ENCODE assay signal across 8 cellular contexts in the genomic region with DNA sequence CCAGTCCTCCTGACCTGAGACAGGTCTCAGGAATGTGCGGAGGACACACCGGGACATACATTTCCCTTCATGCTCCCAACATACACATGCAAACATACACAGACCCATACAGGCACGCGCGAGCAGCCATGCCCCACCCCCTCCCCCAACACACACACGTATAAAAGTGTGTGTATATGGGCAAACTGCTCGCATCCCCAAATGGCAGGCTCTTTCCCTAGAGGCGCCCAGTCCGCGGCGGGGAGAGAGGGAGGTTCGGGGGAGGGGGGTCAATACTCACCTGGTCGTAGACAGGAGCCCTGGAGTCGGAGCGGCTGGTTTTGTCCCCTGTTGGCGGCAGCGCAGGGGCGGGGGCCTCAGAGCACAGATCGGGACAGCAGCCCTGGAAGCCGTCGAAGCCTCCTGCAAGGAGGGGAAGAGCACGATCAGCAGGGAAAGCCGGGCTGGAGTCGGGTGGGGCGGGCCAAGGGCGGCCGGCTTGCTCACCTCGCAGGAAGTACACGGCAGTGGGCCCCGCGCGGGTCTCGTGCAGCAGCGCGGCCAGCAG. TPM values are rescaled to one million over a fixed set of nuclear protein-coding genes. Genes with fewer than 3 reads are reported as not detected.
DNase-seq lines count a peak whose midpoint lies in the region; ATAC-seq, FAIRE-seq and TF ChIP-seq lines count a peak whose summit lies in the region.

No MANE protein-coding gene starts in this region.

- CTCF ChIA-PET in HepG2 (lab: Yijun Ruan, JAX; ENCODE audit: low intra/inter-chr PET ratio, low total read pairs): no interaction called here
- CTCF ChIA-PET in endothelial cell of umbilical vein (lab: Charles Lee): interaction anchor here (1.0 kb wide), 1 partner anchor 30 kb away, joined by 5 read pairs; no protein-coding TSS in a partner anchor

- no peaks in the 10 kb centered on the region for H3K79me2 ChIP-seq in HepG2 (ENCODE audit: insufficient read depth, low read length)
- no peaks in the 10 kb centered on the region for H3K79me2 ChIP-seq in endothelial cell of umbilical vein (ENCODE audit: control insufficient read depth, insufficient read depth, low read length)

- peaks cover 0 to 8% (median 5%) of the 10 kb centered on the region in 4 donors for H3K4me1 ChIP-seq in liver (ENCODE audit: control insufficient read depth in 4 of 4, insufficient read depth in 4 of 4, low read length in 3 of 4)
- peaks cover 15% of the 10 kb centered on the region for H3K4me1 ChIP-seq in HepG2 (ENCODE audit: insufficient read depth, low read length)
- no peaks in the 10 kb centered on the region for H3K4me1 ChIP-seq in endothelial cell of umbilical vein (ENCODE audit: control insufficient read depth, extremely low read depth, insufficient read depth, low read length)
- H3K4me1 ChIP-seq in pancreas: no peaks in the 10 kb centered on the region

- peak overlapping the region; percentile 26 to 78 (median 65) for H3K4me3 ChIP-seq in liver (ENCODE audit: low read depth in 1 of 3, low read length in 3 of 3)
- no peak overlapping the region for H3K4me3 ChIP-seq in HepG2 (replicated peaks in 1 of 3; ENCODE audit: insufficient read depth in 1 of 3, low read depth in 2 of 3, low read length in 3 of 3)
- H3K4me3 ChIP-seq in endothelial cell of umbilical vein (replicated peaks in 1 of 3; ENCODE audit: insufficient read depth in 1 of 3, low read depth in 1 of 3, low read length in 3 of 3): peak overlapping the region in 1 of 3 experiments; percentile 39
- peak overlapping the region; percentile 40 to 71 (median 48) for H3K4me3 ChIP-seq in pancreas

- POLR2A ChIA-PET in HepG2 (lab: Yijun Ruan, JAX) (no interaction called here), endothelial cell of umbilical vein (lab: Charles Lee) (no interaction called here)

- H3K36me3 ChIP-seq in liver (ENCODE audit: control insufficient read depth in 4 of 4, insufficient read depth in 3 of 4, low read depth in 1 of 4, low read length in 3 of 4) (no peaks in the 10 kb centered on the region), HepG2 (replicated peaks in 1 of 2; ENCODE audit: control insufficient read depth in 1 of 2, insufficient read depth in 2 of 2, low read length in 2 of 2) (no peaks in the 10 kb centered on the region), endothelial cell of umbilical vein (ENCODE audit: control insufficient read depth in 2 of 2, extremely low read depth in 1 of 2, insufficient read depth in 2 of 2, low read length in 2 of 2) (no peaks in the 10 kb centered on the region), pancreas (no peaks in the 10 kb centered on the region)

- FAIRE-seq in HepG2 (lab: Jason Lieb, UNC) (no peak), endothelial cell of umbilical vein (lab: Jason Lieb, UNC) (no peak), pancreas (lab: Jason Lieb, UNC) (no peak)

- no peaks in the 10 kb centered on the region for H4K20me1 ChIP-seq in HepG2 (ENCODE audit: insufficient read depth, low read length)
- no peaks in the 10 kb centered on the region for H4K20me1 ChIP-seq in endothelial cell of umbilical vein (replicated peaks; ENCODE audit: control insufficient read depth, extremely low read depth, insufficient read depth, low read length)

- H3K27me3 ChIP-seq in liver (ENCODE audit: control insufficient read depth in 4 of 4, insufficient read depth in 4 of 4, low read length in 3 of 4) (no peaks in the 10 kb centered on the region), HepG2 (ENCODE audit: control insufficient read depth in 1 of 2, insufficient read depth in 2 of 2, low read length in 2 of 2) (peaks cover 9 to 62% of the 10 kb centered on the region in 2 experiments; a peak in 4 of 5 replicates), endothelial cell of umbilical vein (ENCODE audit: control insufficient read depth in 2 of 2, insufficient read depth in 2 of 2, low read length in 2 of 2) (no peaks in the 10 kb centered on the region), pancreas (no peaks in the 10 kb centered on the region)

- ATAC-seq in HepG2: no peak
- peak in 1 of 4 donors; percentile 3 for ATAC-seq in pancreas
- ATAC-seq in GM19324 (IDR thresholded peaks at IDR 0.05; ENCODE audit: low FRiP score, unreplicated experiment): no peak

- intact Hi-C loops in HepG2 (cut with micrococcal nuclease; ENCODE audit: unreplicated experiment) (no loop called here), endothelial cell of umbilical vein (cut with micrococcal nuclease) (no loop called here), pancreas (cut with DNase I) (no loop called here)

- no peak for TF ChIP-seq CTCF in liver (IDR thresholded peaks at IDR 0.05; ENCODE audit: low read depth, low read length, missing input control)
- TF ChIP-seq CTCF in HepG2 (CRISPR knock-in tag; IDR thresholded peaks at IDR 0.05): no peak
- TF ChIP-seq CTCF in endothelial cell of umbilical vein (IDR thresholded peaks at IDR 0.05; ENCODE audit: extremely low read depth in 1 of 2, insufficient read depth in 1 of 2, low read depth in 1 of 2, low read length in 2 of 2): no peak
- TF ChIP-seq CTCF in pancreas (IDR thresholded peaks at IDR 0.05): no peak

- H3K9me3 ChIP-seq in liver (ENCODE audit: control insufficient read depth in 4 of 4, low read length in 3 of 4): no peaks in the 10 kb centered on the region
- H3K9me3 ChIP-seq in HepG2 (ENCODE audit: low read length): no peaks in the 10 kb centered on the region
- no peaks in the 10 kb centered on the region for H3K9me3 ChIP-seq in endothelial cell of umbilical vein (replicated peaks; ENCODE audit: control insufficient read depth, insufficient read depth, low read length)
- H3K9me3 ChIP-seq in pancreas: no peaks in the 10 kb centered on the region

- WGBS in liver: 21% methylated on average over 35 of the region's 35 CpGs
- WGBS in HepG2 (ENCODE audit: low lambda C conversion rate): 82% methylated on average over 33 of the region's 35 CpGs
- 9 to 16% methylated on average over 33 to 35 of the region's 35 CpGs for WGBS in pancreas, 2 donors

- in situ Hi-C loops in HepG2 (cut with HindIII; ENCODE audit: extremely low pct_ligation_motif_present, low pct_unique_long_range_greater_than_20kb): loop anchor here (5.0 to 25.0 kb wide), 2 partner anchors 118 to 368 kb away; partner anchors contain the start of gene NEURL3

- DNase-seq in HepG2 (ENCODE audit: low spot score) (no peak), endothelial cell of umbilical vein (ENCODE audit: low read depth, low spot score) (no peak), pancreas (peak in 2 of 6 donors; percentile 53 to 81), cerebellum (ENCODE audit: low spot score) (no peak), CD1c-positive myeloid dendritic cell (ENCODE audit: extremely low spot score) (no peak)
- peak; percentile 30 for DNase-seq in activated CD4-positive, CD25-positive, alpha-beta regulatory T cell treated with anti-CD3 and anti-CD28 coated beads, Interleukin-2, amount 50 U/mL, for 16 hours (ENCODE audit: low read depth, low spot score)

- TF ChIP-seq POLR2A in HepG2 (IDR thresholded peaks at IDR 0.05; ENCODE audit: insufficient read depth in 1 of 2, low read depth in 2 of 2, low read length in 2 of 2) (no peak), endothelial cell of umbilical vein (IDR thresholded peaks at IDR 0.05; ENCODE audit: low read depth, low read length) (no peak)

- BruUV-seq in HepG2 (replicated peaks; lab: Mats Ljungman, UMichigan): no TSS peak
- no TSS peak for BruUV-seq in endothelial cell of umbilical vein (replicated peaks; lab: Mats Ljungman, UMichigan)

- H3K4me2 ChIP-seq in HepG2 (ENCODE audit: low read depth, low read length) (no peak overlapping the region), endothelial cell of umbilical vein (ENCODE audit: insufficient read depth, low read length) (peak overlapping the region; percentile 43)

- TF ChIP-seq RAD21 in liver (IDR thresholded peaks at IDR 0.05) (no peak), HepG2 (CRISPR knock-in tag; IDR thresholded peaks at IDR 0.05) (no peak)

- H3K9ac ChIP-seq in liver (ENCODE audit: low read depth in 1 of 2, low read length in 2 of 2) (no peak overlapping the region), HepG2 (ENCODE audit: insufficient read depth, low read depth, low read length) (no peak overlapping the region), endothelial cell of umbilical vein (replicated peaks; ENCODE audit: extremely low read depth, insufficient read depth, low read length) (no peak overlapping the region)

- no peaks in the 10 kb centered on the region for H3K9me1 ChIP-seq in endothelial cell of umbilical vein (replicated peaks; ENCODE audit: control insufficient read depth, extremely low read depth, insufficient read depth, low read length)

- H2AFZ ChIP-seq in HepG2 (ENCODE audit: low read length) (no peak overlapping the region), endothelial cell of umbilical vein (ENCODE audit: low read depth, low read length) (peak overlapping the region; percentile 83)

- TF ChIP-seq EP300 in HepG2 (IDR thresholded peaks at IDR 0.05; ENCODE audit: low read depth in 2 of 2, low read length in 2 of 2) (no peak), HepG2 (CRISPR knock-in tag; IDR thresholded peaks at IDR 0.05; ENCODE audit: borderline replicate concordance) (no peak)

- dilution Hi-C loops in endothelial cell of umbilical vein (cut with MboI; ENCODE audit: extremely low pct_ligation_motif_present, low sequenced_read_pairs): no loop called here

- H3K27ac ChIP-seq in liver (ENCODE audit: low read depth in 1 of 2, low read length in 2 of 2): peak overlapping the region in 1 of 2 donors; percentile 55
- no peak overlapping the region for H3K27ac ChIP-seq in HepG2 (ENCODE audit: extremely low read length, insufficient read depth, low read length)
- H3K27ac ChIP-seq in endothelial cell of umbilical vein (ENCODE audit: insufficient read depth, low read depth, low read length): no peak overlapping the region
- no peak overlapping the region for H3K27ac ChIP-seq in pancreas

RNA-seq across cellular contexts. Expression of gene DUSP2, which starts 0.7 kb away (rescaled TPM):
- total RNA-seq in liver (1 to 10 TPM; 1.6 to 2.8 TPM), HepG2 (2016; rRNA removed; fragmentation: Illumina TruSeq; extraction: Trizol) (not detected in 2 replicates), endothelial cell of umbilical vein (0.33 and 0.58 TPM in 2 replicates), pancreas (1 to 10 TPM in 4 of 6 donors, under 1 TPM in 2; 0.32 to 3.1 (median 1.2) TPM), cerebellum (4.1 TPM)
- polyA plus RNA-seq in liver (1 to 10 TPM in 1 of 2 donors, under 1 TPM in 1; 0.99 to 1.7 TPM), HepG2 (2011; rRNA removed) (not detected in 2 replicates), endothelial cell of umbilical vein (0.33 and 0.35 TPM in 2 replicates), pancreas (1 to 10 TPM; 1.3 to 1.8 TPM)
- total RNA-seq in HepG2 (2016; cell fraction: cytosol; rRNA removed; fragmentation: Illumina TruSeq; extraction: Trizol; ENCODE audit: low read depth): not detected in 2 replicates
- total RNA-seq in HepG2 (2016; cell fraction: insoluble cytoplasmic fraction; rRNA removed; fragmentation: Illumina TruSeq; extraction: Trizol): not detected in 2 replicates
- not detected in 2 replicates for total RNA-seq in HepG2 (2016; cell fraction: membrane; rRNA removed; fragmentation: Illumina TruSeq; extraction: Trizol)
- total RNA-seq in HepG2 (2016; cell fraction: nucleus; rRNA removed; fragmentation: Illumina TruSeq; extraction: Trizol): not detected in 2 replicates
- polyA plus RNA-seq in HepG2 (2011; cell fraction: cytosol; rRNA removed): 0.04 TPM in 1 of 2 replicates, not detected in the other
- 0.12 and 0.18 TPM in 2 replicates for polyA plus RNA-seq in HepG2 (2011; cell fraction: nucleus; rRNA removed)
- polyA plus RNA-seq in HepG2 (2012): not detected in 2 replicates
- polyA plus RNA-seq in HepG2 (2016; cell fraction: cytosol; fragmentation: Illumina TruSeq; extraction: Trizol; ENCODE audit: low read depth): not detected in 2 replicates
- polyA plus RNA-seq in HepG2 (2016; cell fraction: insoluble cytoplasmic fraction; fragmentation: Illumina TruSeq; extraction: Trizol; ENCODE audit: low read depth): not detected in 2 replicates
- not detected in 2 replicates for polyA plus RNA-seq in HepG2 (2016; cell fraction: membrane; fragmentation: Illumina TruSeq; extraction: Trizol; ENCODE audit: low read depth)
- polyA plus RNA-seq in HepG2 (2016; cell fraction: nucleus; fragmentation: Illumina TruSeq; extraction: Trizol; ENCODE audit: insufficient read depth, low read depth): not detected in 2 replicates
- 103 TPM in 1 of 2 replicates, not detected in the other for polyA minus RNA-seq in HepG2 (2011; rRNA and poly(A)+ RNA removed; ENCODE audit: low replicate concordance)
- polyA minus RNA-seq in HepG2 (2011; cell fraction: cytosol; rRNA and poly(A)+ RNA removed): 0.69 and 1.3 TPM in 2 replicates
- polyA minus RNA-seq in HepG2 (2011; cell fraction: nucleus; rRNA and poly(A)+ RNA removed): 0.25 and 0.52 TPM in 2 replicates
- 0.13 and 0.20 TPM in 2 replicates for polyA plus RNA-seq in endothelial cell of umbilical vein (2011; cell fraction: cytosol; rRNA removed)
- 0.30 and 0.73 TPM in 2 replicates for polyA plus RNA-seq in endothelial cell of umbilical vein (2011; cell fraction: nucleus; rRNA removed)
- 0.15 and 0.46 TPM in 2 replicates for polyA plus RNA-seq in endothelial cell of umbilical vein (2012)
- not detected in 2 replicates for polyA minus RNA-seq in endothelial cell of umbilical vein
- 111 TPM for polyA minus RNA-seq in endothelial cell of umbilical vein (2011; cell fraction: cytosol; rRNA and poly(A)+ RNA removed)
- polyA minus RNA-seq in endothelial cell of umbilical vein (2011; cell fraction: nucleus; rRNA and poly(A)+ RNA removed): 0.72 and 1.6 TPM in 2 replicates

RNA-seq across cellular contexts. Expression of gene ASTL, which starts 6.3 kb away (rescaled TPM):
- not detected for total RNA-seq in liver
- polyA plus RNA-seq in liver: not detected
- not detected in 2 replicates for total RNA-seq in HepG2 (2016; rRNA removed; fragmentation: Illumina TruSeq; extraction: Trizol)
- total RNA-seq in HepG2 (2016; cell fraction: cytosol; rRNA removed; fragmentation: Illumina TruSeq; extraction: Trizol; ENCODE audit: low read depth): not detected in 2 replicates
- total RNA-seq in HepG2 (2016; cell fraction: insoluble cytoplasmic fraction; rRNA removed; fragmentation: Illumina TruSeq; extraction: Trizol): not detected in 2 replicates
- not detected in 2 replicates for total RNA-seq in HepG2 (2016; cell fraction: membrane; rRNA removed; fragmentation: Illumina TruSeq; extraction: Trizol)
- total RNA-seq in HepG2 (2016; cell fraction: nucleus; rRNA removed; fragmentation: Illumina TruSeq; extraction: Trizol): not detected in 2 replicates
- not detected in 2 replicates for polyA plus RNA-seq in HepG2 (2011; rRNA removed)
- not detected in 2 replicates for polyA plus RNA-seq in HepG2 (2011; cell fraction: cytosol; rRNA removed)
- not detected in 2 replicates for polyA plus RNA-seq in HepG2 (2011; cell fraction: nucleus; rRNA removed)
- not detected in 2 replicates for polyA plus RNA-seq in HepG2 (2012)
- not detected in 2 replicates for polyA plus RNA-seq in HepG2 (2016; cell fraction: cytosol; fragmentation: Illumina TruSeq; extraction: Trizol; ENCODE audit: low read depth)
- polyA plus RNA-seq in HepG2 (2016; cell fraction: insoluble cytoplasmic fraction; fragmentation: Illumina TruSeq; extraction: Trizol; ENCODE audit: low read depth): not detected in 2 replicates
- polyA plus RNA-seq in HepG2 (2016; cell fraction: membrane; fragmentation: Illumina TruSeq; extraction: Trizol; ENCODE audit: low read depth): not detected in 2 replicates
- polyA plus RNA-seq in HepG2 (2016; cell fraction: nucleus; fragmentation: Illumina TruSeq; extraction: Trizol; ENCODE audit: insufficient read depth, low read depth): not detected in 2 replicates
- polyA minus RNA-seq in HepG2 (2011; rRNA and poly(A)+ RNA removed; ENCODE audit: low replicate concordance): 1.6 TPM in 1 of 2 replicates, not detected in the other
- polyA minus RNA-seq in HepG2 (2011; cell fraction: cytosol; rRNA and poly(A)+ RNA removed): not detected in 2 replicates
- polyA minus RNA-seq in HepG2 (2011; cell fraction: nucleus; rRNA and poly(A)+ RNA removed): not detected in 2 replicates
- total RNA-seq in endothelial cell of umbilical vein: not detected in 2 replicates
- not detected in 2 replicates for polyA plus RNA-seq in endothelial cell of umbilical vein
- polyA plus RNA-seq in endothelial cell of umbilical vein (2011; cell fraction: cytosol; rRNA removed): not detected in 2 replicates
- polyA plus RNA-seq in endothelial cell of umbilical vein (2011; cell fraction: nucleus; rRNA removed): not detected in 2 replicates
- not detected in 2 replicates for polyA plus RNA-seq in endothelial cell of umbilical vein (2012)
- polyA minus RNA-seq in endothelial cell of umbilical vein: not detected in 2 replicates
- polyA minus RNA-seq in endothelial cell of umbilical vein (2011; cell fraction: cytosol; rRNA and poly(A)+ RNA removed): not detected
- polyA minus RNA-seq in endothelial cell of umbilical vein (2011; cell fraction: nucleus; rRNA and poly(A)+ RNA removed): not detected in 2 replicates
- total RNA-seq in pancreas: not detected
- under 1 TPM in 1 of 2 donors, not detected in 1; 0.14 TPM for polyA plus RNA-seq in pancreas
- total RNA-seq in cerebellum: not detected

RNA-seq across cellular contexts. Expression of gene ADRA2B, which starts 28.2 kb away (rescaled TPM):
- total RNA-seq in liver: 1 to 10 TPM; 1.3 to 2.3 TPM
- polyA plus RNA-seq in liver: 1 to 10 TPM; 3.7 to 8.6 TPM
- total RNA-seq in HepG2 (2016; rRNA removed; fragmentation: Illumina TruSeq; extraction: Trizol): not detected in 2 replicates
- total RNA-seq in HepG2 (2016; cell fraction: cytosol; rRNA removed; fragmentation: Illumina TruSeq; extraction: Trizol; ENCODE audit: low read depth): not detected in 2 replicates
- not detected in 2 replicates for total RNA-seq in HepG2 (2016; cell fraction: insoluble cytoplasmic fraction; rRNA removed; fragmentation: Illumina TruSeq; extraction: Trizol)
- total RNA-seq in HepG2 (2016; cell fraction: membrane; rRNA removed; fragmentation: Illumina TruSeq; extraction: Trizol): not detected in 2 replicates
- total RNA-seq in HepG2 (2016; cell fraction: nucleus; rRNA removed; fragmentation: Illumina TruSeq; extraction: Trizol): not detected in 2 replicates
- not detected in 2 replicates for polyA plus RNA-seq in HepG2 (2011; rRNA removed)
- not detected in 2 replicates for polyA plus RNA-seq in HepG2 (2011; cell fraction: cytosol; rRNA removed)
- 0.10 TPM in 1 of 2 replicates, not detected in the other for polyA plus RNA-seq in HepG2 (2011; cell fraction: nucleus; rRNA removed)
- not detected in 2 replicates for polyA plus RNA-seq in HepG2 (2012)
- polyA plus RNA-seq in HepG2 (2016; cell fraction: cytosol; fragmentation: Illumina TruSeq; extraction: Trizol; ENCODE audit: low read depth): not detected in 2 replicates
- not detected in 2 replicates for polyA plus RNA-seq in HepG2 (2016; cell fraction: insoluble cytoplasmic fraction; fragmentation: Illumina TruSeq; extraction: Trizol; ENCODE audit: low read depth)
- not detected in 2 replicates for polyA plus RNA-seq in HepG2 (2016; cell fraction: membrane; fragmentation: Illumina TruSeq; extraction: Trizol; ENCODE audit: low read depth)
- not detected in 2 replicates for polyA plus RNA-seq in HepG2 (2016; cell fraction: nucleus; fragmentation: Illumina TruSeq; extraction: Trizol; ENCODE audit: insufficient read depth, low read depth)
- polyA minus RNA-seq in HepG2 (2011; rRNA and poly(A)+ RNA removed; ENCODE audit: low replicate concordance): 0.07 TPM in 1 of 2 replicates, not detected in the other
- polyA minus RNA-seq in HepG2 (2011; cell fraction: cytosol; rRNA and poly(A)+ RNA removed): not detected in 2 replicates
- not detected in 2 replicates for polyA minus RNA-seq in HepG2 (2011; cell fraction: nucleus; rRNA and poly(A)+ RNA removed)
- total RNA-seq in endothelial cell of umbilical vein: not detected in 2 replicates
- polyA plus RNA-seq in endothelial cell of umbilical vein: 0.03 TPM in 1 of 2 replicates, not detected in the other
- polyA plus RNA-seq in endothelial cell of umbilical vein (2011; cell fraction: cytosol; rRNA removed): not detected in 2 replicates
- polyA plus RNA-seq in endothelial cell of umbilical vein (2011; cell fraction: nucleus; rRNA removed): not detected in 2 replicates
- polyA plus RNA-seq in endothelial cell of umbilical vein (2012): not detected in 2 replicates
- not detected in 2 replicates for polyA minus RNA-seq in endothelial cell of umbilical vein
- polyA minus RNA-seq in endothelial cell of umbilical vein (2011; cell fraction: cytosol; rRNA and poly(A)+ RNA removed): not detected
- not detected in 2 replicates for polyA minus RNA-seq in endothelial cell of umbilical vein (2011; cell fraction: nucleus; rRNA and poly(A)+ RNA removed)
- total RNA-seq in pancreas: under 1 TPM; 0.04 to 0.50 (median 0.25) TPM
- 1 to 10 TPM; 1.1 to 1.5 TPM for polyA plus RNA-seq in pancreas
- total RNA-seq in cerebellum: not detected

Comparison
In these comparisons a context has a peak if more than half of its experiments do, and no peak if none do; other contexts are left out.
1. H3K4me3 ChIP-seq: peak in liver (3 of 3) and pancreas (4 of 4); none in HepG2 (0 of 3).